1 cellular context compared by ENCODE assay signal in genomic region chr16:85334718-85335583, GRCh38.
A peak's percentile ranks its signal among the peaks of the same experiment; 100 is the strongest.
TF ChIP-seq lines count a peak whose summit lies in the region.

No MANE protein-coding gene starts in this region.

TF ChIP-seq in HepG2, 621 proteins besides CTCF, POLR2A, EP300 and RAD21 (continued from another document and continues in another):
- TF ChIP-seq ZNF639 (CRISPR knock-in tag; conservative IDR thresholded peaks at IDR 0.05) (no peak), ZNF235 (CRISPR knock-in tag; IDR thresholded peaks at IDR 0.05; ENCODE audit: borderline replicate concordance) (no peak), RARG (CRISPR knock-in tag; IDR thresholded peaks at IDR 0.05; ENCODE audit: low read depth) (no peak), PHF5A (CRISPR knock-in tag; IDR thresholded peaks at IDR 0.05; ENCODE audit: low read depth, unreplicated experiment) (no peak), MTA1 (CRISPR knock-in tag; IDR thresholded peaks at IDR 0.05; ENCODE audit: borderline replicate concordance) (no peak), ZNF354B (CRISPR knock-in tag; IDR thresholded peaks at IDR 0.05) (no peak), STAG1 (CRISPR knock-in tag; IDR thresholded peaks at IDR 0.05) (no peak), ZNF580 (CRISPR knock-in tag; IDR thresholded peaks at IDR 0.05; ENCODE audit: borderline replicate concordance, low read depth) (no peak), BRF2 (CRISPR knock-in tag; IDR thresholded peaks at IDR 0.05) (no peak), ZNF484 (CRISPR knock-in tag; IDR thresholded peaks at IDR 0.05; ENCODE audit: borderline replicate concordance, low read depth) (no peak), MEIS2 (CRISPR knock-in tag; IDR thresholded peaks at IDR 0.05) (no peak), POLR2AphosphoS2 (IDR thresholded peaks at IDR 0.05; ENCODE audit: low read depth, low read length) (no peak), SALL1 (CRISPR knock-in tag; IDR thresholded peaks at IDR 0.05) (no peak; the same call in 1 of the 2 replicates), ZNF446 (CRISPR knock-in tag; IDR thresholded peaks at IDR 0.05) (no peak), SNAPC4 (CRISPR knock-in tag; IDR thresholded peaks at IDR 0.05) (no peak), ZNF589 (CRISPR knock-in tag; conservative IDR thresholded peaks at IDR 0.05) (no peak), ZC3H13 (CRISPR knock-in tag; IDR thresholded peaks at IDR 0.05) (no peak), ZNF629 (CRISPR knock-in tag; conservative IDR thresholded peaks at IDR 0.05) (no peak), ZNF816 (CRISPR knock-in tag; IDR thresholded peaks at IDR 0.05; ENCODE audit: borderline replicate concordance) (no peak), KLF6 (CRISPR knock-in tag; IDR thresholded peaks at IDR 0.05) (no peak), IRF9 (CRISPR knock-in tag; IDR thresholded peaks at IDR 0.05; ENCODE audit: borderline replicate concordance) (no peak), MAFF (IDR thresholded peaks at IDR 0.05; ENCODE audit: low read depth, low read length) (peak; percentile 95), ZNF530 (CRISPR knock-in tag; IDR thresholded peaks at IDR 0.05; ENCODE audit: low read depth) (no peak), SMC3 (IDR thresholded peaks at IDR 0.05; ENCODE audit: low read length) (no peak), GATAD2A (CRISPR knock-in tag; IDR thresholded peaks at IDR 0.05) (no peak), ZNF550 (CRISPR knock-in tag; IDR thresholded peaks at IDR 0.05; ENCODE audit: borderline replicate concordance) (no peak), TFDP2 (CRISPR knock-in tag; IDR thresholded peaks at IDR 0.05) (0 out of 2 replicates have a peak, but pooled peaks have one; percentile 29), POLR2G (IDR thresholded peaks at IDR 0.05; ENCODE audit: low read depth, low read length) (no peak), EEA1 (CRISPR knock-in tag; IDR thresholded peaks at IDR 0.05; ENCODE audit: borderline replicate concordance) (no peak), EZH2 (conservative IDR thresholded peaks at IDR 0.05; ENCODE audit: low read depth, low read length) (no peak), DDIT3 (CRISPR knock-in tag; IDR thresholded peaks at IDR 0.05) (no peak), ZBTB26 (CRISPR knock-in tag; IDR thresholded peaks at IDR 0.05; ENCODE audit: borderline replicate concordance) (no peak), ZNF124 (CRISPR knock-in tag; IDR thresholded peaks at IDR 0.05) (no peak), FOXO4 (CRISPR knock-in tag; conservative IDR thresholded peaks at IDR 0.05) (0 out of 2 replicates have a peak, but pooled peaks have one; percentile 29), ZBTB42 (CRISPR knock-in tag; IDR thresholded peaks at IDR 0.05) (no peak), ZNF567 (CRISPR knock-in tag; IDR thresholded peaks at IDR 0.05; ENCODE audit: borderline replicate concordance) (no peak), DBP (CRISPR knock-in tag; IDR thresholded peaks at IDR 0.05; ENCODE audit: not compliant biosample characterization) (no peak), ZNF34 (CRISPR knock-in tag; IDR thresholded peaks at IDR 0.05; ENCODE audit: borderline replicate concordance) (no peak), MYPOP (CRISPR knock-in tag; IDR thresholded peaks at IDR 0.05) (no peak), ARHGAP35 (CRISPR knock-in tag; IDR thresholded peaks at IDR 0.05; ENCODE audit: borderline replicate concordance) (no peak), SATB2 (CRISPR knock-in tag; IDR thresholded peaks at IDR 0.05) (no peak), SP140L (CRISPR knock-in tag; IDR thresholded peaks at IDR 0.05; ENCODE audit: borderline replicate concordance) (no peak), JUND (CRISPR knock-in tag; IDR thresholded peaks at IDR 0.05) (no peak), TAF15 (IDR thresholded peaks at IDR 0.05; ENCODE audit: low read depth, low read length, poor library complexity, severe bottlenecking) (no peak), JDP2 (CRISPR knock-in tag; IDR thresholded peaks at IDR 0.05; ENCODE audit: borderline replicate concordance) (no peak)
